Comparison of ENCODE assay signal across 9 cellular contexts in the genomic region with DNA sequence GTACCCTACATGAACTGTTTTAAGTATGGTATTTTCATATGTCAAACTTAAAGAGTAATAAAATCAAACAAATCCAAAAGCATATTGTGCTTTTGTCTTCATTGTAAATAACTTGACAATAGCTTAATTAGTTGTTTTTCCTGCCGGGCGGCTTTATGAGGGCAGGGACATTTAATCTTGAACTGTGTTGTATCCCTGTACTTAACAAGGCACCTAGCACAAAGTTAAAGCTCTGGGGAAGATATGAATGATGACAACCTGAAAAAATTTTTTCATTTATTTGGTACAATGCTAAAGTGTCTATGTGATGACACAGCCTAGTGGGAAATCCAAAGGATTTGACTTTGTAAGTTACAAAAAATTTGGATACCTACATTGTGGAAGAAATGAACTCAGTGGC. TPM values are rescaled to one million over a fixed set of nuclear protein-coding genes. Genes with fewer than 3 reads are reported as not detected.
A peak's percentile ranks its signal among the peaks of the same experiment; 100 is the strongest.
DNase-seq lines count a peak whose midpoint lies in the region; ATAC-seq, FAIRE-seq and TF ChIP-seq lines count a peak whose summit lies in the region.
"Had no signal": no experiment of that assay in that cellular context is flagged by ENCODE, and none has a peak within 500 bp of the region (broad histone marks: within the 10 kb centered on the region; RNA-seq: fewer than 3 reads in every experiment).

No MANE protein-coding gene starts in this region.

- in situ Hi-C loops in KBM-7 (cut with MboI; ENCODE audit: low pct_unique_long_range_greater_than_20kb, low sequenced_read_pairs): no loop called here

- no peak overlapping the region for H3K4ac ChIP-seq in H1 (replicated peaks; ENCODE audit: insufficient read length, low read depth, low read length)

- intact Hi-C loops in CD8-positive, alpha-beta T cell (cut with DNase I, micrococcal nuclease): loop anchor here in 1 of 2 experiments (5.0 kb wide), 2 partner anchors 542 to 1132 kb away; partner anchors contain the start of gene PREP

- no peak for TF ChIP-seq EP300 in H1 (IDR thresholded peaks at IDR 0.05; ENCODE audit: borderline replicate concordance in 1 of 2, low read depth in 2 of 2, low read length in 2 of 2)

- H3K4me2 ChIP-seq in H1 (ENCODE audit: insufficient read depth in 1 of 2, low read depth in 2 of 2, low read length in 2 of 2): peak overlapping the region; percentile 73 to 96

- H3K56ac ChIP-seq in H1 (replicated peaks; ENCODE audit: insufficient read length, low read depth, low read length): no peak overlapping the region

- no peak overlapping the region for H3K9ac ChIP-seq in H1 (replicated peaks in 1 of 4; ENCODE audit: extremely low read depth in 1 of 4, low read depth in 3 of 4, low read length in 3 of 4)

- H3K23me2 ChIP-seq in H1 (ENCODE audit: low read depth, low read length): peaks cover 6% of the 10 kb centered on the region; the same call in 1 of the 2 replicates

- FAIRE-seq in H1 (lab: Jason Lieb, UNC): no peak
- FAIRE-seq: colon had no signal

- H3K18ac ChIP-seq in H1 (ENCODE audit: extremely low read depth, low read length): no peak overlapping the region

- no peaks in the 10 kb centered on the region for H3K36me3 ChIP-seq in CD8-positive, alpha-beta T cell (ENCODE audit: insufficient read depth, low read length)
- H3K36me3 ChIP-seq in H1 (ENCODE audit: control insufficient read depth in 2 of 4, insufficient read depth in 4 of 4, low read length in 3 of 4): no peaks in the 10 kb centered on the region; a peak in 1 of 8 replicates

- CTCF ChIA-PET in CD8-positive, alpha-beta T cell (lab: Charles Lee): interaction anchor here (1.1 kb wide), 1 partner anchor 9 kb away, joined by 3 read pairs; no protein-coding TSS in a partner anchor
- CTCF ChIA-PET in H1 (lab: Charles Lee; ENCODE audit: partially characterized antibody): interaction anchor here (0.7 to 1.9 kb wide), 8 partner anchors 14 to 458 kb away, joined by 3 to 12 read pairs (median 4); no protein-coding TSS in a partner anchor

- no peak overlapping the region for H3K23ac ChIP-seq in H1 (ENCODE audit: insufficient read length)

- no peak overlapping the region for H3K27ac ChIP-seq in CD8-positive, alpha-beta T cell (ENCODE audit: low read depth, low read length)
- H3K27ac ChIP-seq in H1 (ENCODE audit: low read depth, low read length): no peak overlapping the region

- H4K8ac ChIP-seq in H1 (ENCODE audit: extremely low read depth, insufficient read depth, low read length): no peak overlapping the region

- H3K27ac Mint-ChIP-seq in CD8-positive, alpha-beta T cell: no peak overlapping the region
- H3K27ac Mint-ChIP-seq in osteocyte (ENCODE audit: unreplicated experiment): peak overlapping the region; percentile 10

- TF ChIP-seq CTCF in CD8-positive, alpha-beta T cell (IDR thresholded peaks at IDR 0.05): no peak
- TF ChIP-seq CTCF in H1 (IDR thresholded peaks at IDR 0.05; ENCODE audit: control extremely low read depth in 1 of 3, insufficient read depth in 1 of 3, low read depth in 1 of 3, low read length in 3 of 3): no peak
- no peak for TF ChIP-seq CTCF in osteocyte (IDR thresholded peaks at IDR 0.05)

- H3K27me3 Mint-ChIP-seq in CD8-positive, alpha-beta T cell (ENCODE audit: low read depth): peaks cover 13% of the 10 kb centered on the region
- H3K27me3 Mint-ChIP-seq in osteocyte (ENCODE audit: unreplicated experiment): no peaks in the 10 kb centered on the region

- TF ChIP-seq POLR2A in H1 (IDR thresholded peaks at IDR 0.05; ENCODE audit: control extremely low read depth in 1 of 2, low read depth in 2 of 2, low read length in 2 of 2): no peak

- H4K20me1 ChIP-seq in H1 (replicated peaks in 1 of 2; ENCODE audit: control insufficient read depth in 1 of 2, insufficient read depth in 2 of 2, low read length in 2 of 2): no peaks in the 10 kb centered on the region

- peak overlapping the region; percentile 54; the same call in 1 of the 2 replicates for H2AFZ ChIP-seq in H1 (ENCODE audit: low read length)

- no peaks in the 10 kb centered on the region for H3K9me3 ChIP-seq in CD8-positive, alpha-beta T cell (ENCODE audit: low read length)
- no peaks in the 10 kb centered on the region for H3K9me3 ChIP-seq in H1 (ENCODE audit: insufficient read depth in 2 of 2, low read depth in 1 of 2, low read length in 1 of 2)

- no peak overlapping the region for H3K14ac ChIP-seq in H1 (ENCODE audit: insufficient read length)

- no peak for DNase-seq in CD8-positive, alpha-beta T cell
- DNase-seq in NCI-H69 (lab: John Stamatoyannopoulos, UW) (peak; percentile 38), H1 (ENCODE audit: low read depth in 1 of 2, low spot score in 2 of 2) (no peak), osteocyte (ENCODE audit: extremely low spot score, unreplicated experiment) (no peak), KBM-7 (no peak), GM19238 (ENCODE audit: insufficient read length, low spot score) (no peak), NCI-H524 treated with DMSO at 0.1 percent for 48 hours (lab: John Stamatoyannopoulos, UW) (no peak)
- DNase-seq in stimulated activated CD4-positive, alpha-beta T cell treated with anti-CD3 and anti-CD28 coated beads, Interleukin-15, amount 100 ng/mL, for 24 hours: no peak

- H2BK120ac ChIP-seq in H1 (replicated peaks; ENCODE audit: low read depth, low read length): no peak overlapping the region

- no peak for TF ChIP-seq RAD21 in H1 (IDR thresholded peaks at IDR 0.05 in 1 of 2, conservative IDR thresholded peaks at IDR 0.05 in 1 of 2; ENCODE audit: low read depth in 2 of 2, low read length in 2 of 2)

- peaks cover 10% of the 10 kb centered on the region for H3K4me1 ChIP-seq in CD8-positive, alpha-beta T cell (ENCODE audit: insufficient read depth, low read length)
- H3K4me1 ChIP-seq in H1 (replicated peaks in 1 of 4; ENCODE audit: control insufficient read depth in 3 of 4, insufficient read depth in 4 of 4, low read length in 3 of 4): no peaks in the 10 kb centered on the region; a peak in 1 of 7 replicates

- no peaks in the 10 kb centered on the region for H3K9me3 Mint-ChIP-seq in CD8-positive, alpha-beta T cell
- no peaks in the 10 kb centered on the region for H3K9me3 Mint-ChIP-seq in osteocyte (ENCODE audit: unreplicated experiment)

- H4K91ac ChIP-seq in H1 (replicated peaks; ENCODE audit: insufficient read length, low read length): no peak overlapping the region

- POLR2A ChIA-PET in CD8-positive, alpha-beta T cell (lab: Charles Lee): interaction anchor here (0.5 to 2.2 kb wide), 5 partner anchors 12 to 87 kb away, joined by 3 to 5 read pairs (median 4); no protein-coding TSS in a partner anchor
- POLR2A ChIA-PET in H1 (lab: Charles Lee; ENCODE audit: partially characterized antibody): interaction anchor here (0.6 to 2.5 kb wide), 5 partner anchors 17 to 528 kb away, joined by 3 to 10 read pairs (median 4); partner anchors contain the start of gene LIN28B

- H3K36me3 Mint-ChIP-seq in CD8-positive, alpha-beta T cell: peaks cover 2% of the 10 kb centered on the region
- H3K36me3 Mint-ChIP-seq in osteocyte (ENCODE audit: unreplicated experiment): no peaks in the 10 kb centered on the region

- H3K4me3 ChIP-seq in CD8-positive, alpha-beta T cell (ENCODE audit: low read depth, low read length): peak overlapping the region; percentile 83
- H3K4me3 ChIP-seq in H1 (ENCODE audit: extremely low read depth in 1 of 4, insufficient read depth in 2 of 4, low read depth in 3 of 4, low read length in 4 of 4): peak overlapping the region; percentile 84 to 98 (median 88); a peak in 5 of 8 replicates

- H2BK15ac ChIP-seq in H1 (ENCODE audit: low read length): no peak overlapping the region

- H2BK5ac ChIP-seq in H1 (ENCODE audit: low read depth, low read length): no peak overlapping the region

- H3K27me3 ChIP-seq in CD8-positive, alpha-beta T cell (ENCODE audit: insufficient read depth, low read length): no peaks in the 10 kb centered on the region
- H3K27me3 ChIP-seq in H1 (replicated peaks in 1 of 4; ENCODE audit: control insufficient read depth in 3 of 4, extremely low read depth in 1 of 4, insufficient read depth in 3 of 4, low read length in 3 of 4): no peaks in the 10 kb centered on the region

- H2BK12ac ChIP-seq in H1 (ENCODE audit: low read depth, low read length): no peak overlapping the region

- H4K5ac ChIP-seq in H1 (ENCODE audit: insufficient read length, low read depth, low read length): no peak overlapping the region

- no peak overlapping the region for H2AK5ac ChIP-seq in H1 (ENCODE audit: low read depth, low read length)

- 0 out of 2 replicates have a peak, but pooled peaks cover 3% of the 10 kb centered on the region for H3K79me1 ChIP-seq in H1 (ENCODE audit: low read depth, low read length)

- H3K4me1 Mint-ChIP-seq in CD8-positive, alpha-beta T cell (ENCODE audit: low read depth): peaks cover 17% of the 10 kb centered on the region
- peaks cover 27% of the 10 kb centered on the region for H3K4me1 Mint-ChIP-seq in osteocyte (ENCODE audit: unreplicated experiment)

- H3K4me3 Mint-ChIP-seq in CD8-positive, alpha-beta T cell: peak overlapping the region; percentile 93
- H3K4me3 Mint-ChIP-seq in osteocyte (ENCODE audit: unreplicated experiment): peak overlapping the region; percentile 98

- WGBS in H1 (ENCODE audit: extremely low coverage in 1 of 2, insufficient coverage in 1 of 2, insufficient read length in 1 of 2, insufficient replicate concordance in 2 of 2, low coverage in 1 of 2, low lambda C conversion rate in 2 of 2, missing lambda C conversion rate in 1 of 2), 2 experiments: 94% methylated on average over 2 of the region's 2 CpGs; no CpG with 5 or more reads in 1 of the 2 experiments

- H3K79me2 ChIP-seq in H1 (ENCODE audit: control insufficient read depth in 1 of 2, insufficient read depth in 2 of 2, low read length in 2 of 2): peaks cover 0 to 30% of the 10 kb centered on the region in 2 experiments; a peak in 2 of 4 replicates

- no peak overlapping the region for H2BK20ac ChIP-seq in H1 (ENCODE audit: low read length)

- ATAC-seq in CD8-positive, alpha-beta T cell: no peak

RNA-seq across cellular contexts. Expression of gene HACE1, which starts 0.5 kb away (rescaled TPM):
- total RNA-seq in CD8-positive, alpha-beta T cell: 1 to 10 TPM; 8.4 to 9.0 TPM
- 21.3 and 21.6 TPM in 2 replicates for total RNA-seq in H1 (2021; fragmentation: NEBNext Ultra II Directional; extraction: Animal tissue kit (Norgen Biotek cat#: 25700))
- 5.8 and 7.1 TPM in 2 replicates for polyA plus RNA-seq in H1 (2011; rRNA removed)
- 9.3 TPM for polyA plus RNA-seq in H1 (2011; cell fraction: cytosol; rRNA removed)
- polyA plus RNA-seq in H1 (2011; cell fraction: nucleus; rRNA removed): 11.4 TPM
- 7.8 to 13.7 TPM (median 10.9 TPM) in 4 replicates for polyA plus RNA-seq in H1 (2012, experiment 1 of 2)
- polyA plus RNA-seq in H1 (2012, experiment 2 of 2): 1.0 TPM
- 7.2 TPM for polyA plus RNA-seq in H1 (2013, experiment 1 of 2)
- polyA plus RNA-seq in H1 (2013, experiment 2 of 2): 6.0 TPM
- 30.1 and 46.2 TPM in 2 replicates for polyA minus RNA-seq in H1 (2011; rRNA and poly(A)+ RNA removed)
- polyA minus RNA-seq in H1 (2011; cell fraction: cytosol; rRNA and poly(A)+ RNA removed): 10.9 TPM
- 51.0 TPM for polyA minus RNA-seq in H1 (2011; cell fraction: nucleus; rRNA and poly(A)+ RNA removed)
- total RNA-seq in osteocyte: 29.9 and 33.9 TPM in 2 replicates
